ENCODE assay signal across 10 cellular contexts in the genomic region with DNA sequence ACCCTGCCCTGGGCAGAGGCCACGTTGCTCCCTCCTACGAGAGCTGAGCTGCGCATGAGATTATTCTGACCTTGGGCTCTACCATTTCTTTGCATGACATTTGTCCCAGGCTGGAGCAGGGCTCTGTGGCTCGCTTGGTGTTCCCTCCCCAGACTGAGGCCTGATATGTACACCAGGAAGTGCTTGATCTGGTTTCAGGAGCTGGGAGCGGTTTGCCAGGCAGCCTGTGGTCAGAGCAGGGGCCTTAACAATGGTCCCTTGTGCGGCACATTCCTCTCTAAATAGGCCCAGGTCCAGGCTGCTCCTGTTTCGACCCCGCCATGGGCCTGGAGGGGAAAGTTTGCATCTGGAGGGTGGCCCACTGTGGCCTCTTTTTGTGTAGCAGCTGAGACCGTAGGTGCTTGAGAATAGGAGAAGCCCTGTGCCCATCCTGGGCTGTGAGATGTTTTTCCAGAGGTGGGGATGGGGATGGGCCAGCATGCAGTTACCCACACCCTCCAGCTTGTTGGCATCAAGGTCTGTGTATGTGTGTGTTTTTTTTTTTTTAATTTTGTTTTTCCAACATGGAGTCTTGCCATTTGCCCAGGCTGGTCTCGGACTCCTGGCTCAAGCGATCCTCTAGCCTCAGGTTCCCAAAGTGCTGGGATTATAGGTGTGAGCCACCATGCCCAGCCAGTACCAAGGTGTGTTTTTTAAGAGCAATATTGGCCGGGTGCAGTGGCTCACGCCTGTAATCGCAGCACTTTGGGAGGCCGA.
DNase-seq lines count a peak whose midpoint lies in the region; ATAC-seq lines count a peak whose summit lies in the region.
"Had no signal": no experiment of that assay in that cellular context is flagged by ENCODE, and none has a peak within 500 bp of the region (broad histone marks: within the 10 kb centered on the region; RNA-seq: fewer than 3 reads in every experiment).

No MANE protein-coding gene starts in this region.

- H3K27me3 ChIP-seq in adipocyte (replicated peaks; ENCODE audit: control insufficient read depth, insufficient read depth, low read length), result no peaks in the 10 kb centered on the region

- no peak overlapping the region for H3K4me3 Mint-ChIP-seq in stimulated activated effector memory CD8-positive, alpha-beta T cell treated with anti-CD3 and anti-CD28 coated beads, Interleukin-12 subunit alpha, Interleukin-12 subunit beta, amount 100 ng/mL, for 72 hours

- no peak overlapping the region for H3K4me3 ChIP-seq in adipocyte (ENCODE audit: low read length)

- peak; percentile 62 for ATAC-seq in left colon
- ATAC-seq in stimulated activated effector memory CD8-positive, alpha-beta T cell treated with anti-CD3 and anti-CD28 coated beads, Interleukin-12 subunit alpha, Interleukin-12 subunit beta, amount 100 ng/mL, for 72 hours, result no peak
- no peak for ATAC-seq in GM18867 (IDR thresholded peaks at IDR 0.05; ENCODE audit: unreplicated experiment)
- no peak for ATAC-seq in GM18520 (IDR thresholded peaks at IDR 0.05; ENCODE audit: unreplicated experiment)
- ATAC-seq in HG02571 (IDR thresholded peaks at IDR 0.05; ENCODE audit: unreplicated experiment), result no peak

- H3K4me1 ChIP-seq in adipocyte (ENCODE audit: control insufficient read depth, insufficient read depth, low read length), result peaks cover 55% of the 10 kb centered on the region

- H3K27ac Mint-ChIP-seq in stimulated activated effector memory CD8-positive, alpha-beta T cell treated with anti-CD3 and anti-CD28 coated beads, Interleukin-12 subunit alpha, Interleukin-12 subunit beta, amount 100 ng/mL, for 72 hours, result peak overlapping the region; percentile 58

- peaks cover 76% of the 10 kb centered on the region for H3K4me1 Mint-ChIP-seq in stimulated activated effector memory CD8-positive, alpha-beta T cell treated with anti-CD3 and anti-CD28 coated beads, Interleukin-12 subunit alpha, Interleukin-12 subunit beta, amount 100 ng/mL, for 72 hours

- no peaks in the 10 kb centered on the region for H3K9me3 ChIP-seq in adipocyte (ENCODE audit: control insufficient read depth, low read length)

- no peaks in the 10 kb centered on the region for H3K9me3 Mint-ChIP-seq in stimulated activated effector memory CD8-positive, alpha-beta T cell treated with anti-CD3 and anti-CD28 coated beads, Interleukin-12 subunit alpha, Interleukin-12 subunit beta, amount 100 ng/mL, for 72 hours

- H3K36me3 Mint-ChIP-seq in stimulated activated effector memory CD8-positive, alpha-beta T cell treated with anti-CD3 and anti-CD28 coated beads, Interleukin-12 subunit alpha, Interleukin-12 subunit beta, amount 100 ng/mL, for 72 hours, result peaks cover 24% of the 10 kb centered on the region

- H3K36me3 ChIP-seq in adipocyte (ENCODE audit: control insufficient read depth, insufficient read depth, low read length, severe bottlenecking), result peaks cover 20% of the 10 kb centered on the region

- DNase-seq in HT1080 (ENCODE audit: low read depth) (peak; percentile 83), adipocyte (ENCODE audit: low read depth) (no peak), left colon (peak; percentile 58 to 70), NCI-H1694 (lab: John Stamatoyannopoulos, UW) (no peak)
- DNase-seq in stimulated activated effector memory CD8-positive, alpha-beta T cell treated with anti-CD3 and anti-CD28 coated beads, Interleukin-12 subunit alpha, Interleukin-12 subunit beta, amount 100 ng/mL, for 72 hours (ENCODE audit: low spot score in 2 of 2), result no peak
- DNase-seq: activated CD8-positive, alpha-beta memory T cell treated with anti-CD3 and anti-CD28 coated beads for 24 hours; NCI-H2227 treated with DMSO at 0.1 percent for 48 hours had no signal

- H3K9ac ChIP-seq in adipocyte (ENCODE audit: low read length), result peak overlapping the region; percentile 45

- intact Hi-C loops in left colon (cut with DNase I, micrococcal nuclease), result no loop called here

Comparison
In these comparisons a context has a peak if more than half of its experiments do, and no peak if none do; other contexts are left out.
1. DNase-seq: peak in HT1080 (single experiment) and left colon (2 of 2); none in adipocyte (single experiment), stimulated activated effector memory CD8-positive, alpha-beta T cell treated with anti-CD3 and anti-CD28 coated beads, Interleukin-12 subunit alpha, Interleukin-12 subunit beta, amount 100 ng/mL, for 72 hours (0 of 2) and NCI-H1694 (single experiment).